11 cellular contexts compared by ENCODE assay signal in the genomic region with DNA sequence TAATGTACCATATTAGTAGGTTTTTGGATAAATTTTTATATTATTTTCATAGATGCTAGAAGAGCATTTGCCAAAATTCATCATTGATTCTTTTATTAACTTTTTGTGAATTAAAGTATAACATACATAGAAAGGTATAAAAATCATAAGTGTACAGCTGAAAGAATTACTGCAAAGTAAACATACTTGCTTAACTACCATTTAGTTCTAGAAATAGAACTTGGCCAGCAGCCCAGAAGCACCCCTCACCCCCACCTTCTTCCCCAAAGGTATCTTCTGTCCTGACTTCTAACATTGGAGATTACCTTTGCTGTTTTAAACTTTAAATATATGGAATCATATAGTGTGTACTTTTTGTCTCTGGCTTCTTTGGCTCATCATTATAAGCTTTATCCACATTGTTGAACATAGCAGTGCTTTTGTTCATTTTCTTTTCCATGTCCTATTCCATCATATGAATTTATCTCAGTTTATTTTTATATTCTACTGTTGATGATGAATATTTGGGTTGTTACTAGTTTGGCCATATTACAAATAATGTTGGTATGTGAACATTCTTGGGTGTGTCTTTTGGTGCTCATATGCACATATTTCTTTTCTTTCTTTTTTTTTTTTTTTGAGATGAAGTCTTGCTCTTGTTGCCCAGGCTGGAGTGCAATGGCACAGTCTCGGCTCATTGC.
DNase-seq lines count a peak whose midpoint lies in the region; ATAC-seq, FAIRE-seq and TF ChIP-seq lines count a peak whose summit lies in the region.
"Had no signal": no experiment of that assay in that cellular context is flagged by ENCODE, and none has a peak within 500 bp of the region (broad histone marks: within the 10 kb centered on the region; RNA-seq: fewer than 3 reads in every experiment).

No MANE protein-coding gene starts in this region.

- H3K27me3 Mint-ChIP-seq in mesothelial cell of epicardium (ENCODE audit: low read depth) (no peaks in the 10 kb centered on the region), progenitor cell of endocrine pancreas (no peaks in the 10 kb centered on the region)
- no peaks in the 10 kb centered on the region for H3K27me3 Mint-ChIP-seq in CD8-positive, alpha-beta memory T cell

- H3K36me3 ChIP-seq in GM12878 (ENCODE audit: control insufficient read depth in 2 of 2, insufficient read depth in 2 of 2, low read length in 1 of 2) (no peaks in the 10 kb centered on the region), HepG2 (replicated peaks in 1 of 2; ENCODE audit: control insufficient read depth in 1 of 2, insufficient read depth in 2 of 2, low read length in 2 of 2) (peaks cover 0 to 3% of the 10 kb centered on the region in 2 experiments; a peak in 1 of 5 replicates)
- no peaks in the 10 kb centered on the region for H3K36me3 ChIP-seq in CD8-positive, alpha-beta memory T cell (ENCODE audit: insufficient read depth, low read length)
- H3K36me3 ChIP-seq: WERI-Rb-1 had no signal

- TF ChIP-seq POLR2A in GM12878 (IDR thresholded peaks at IDR 0.05; ENCODE audit: low read depth, low read length) (no peak), HepG2 (IDR thresholded peaks at IDR 0.05; ENCODE audit: insufficient read depth in 1 of 2, low read depth in 2 of 2, low read length in 2 of 2) (no peak)

- DNase-seq in EL (peak; percentile 81), NCI-H1436 (lab: John Stamatoyannopoulos, UW) (peak; percentile 32), GM12878 (ENCODE audit: low read depth, low spot score) (no peak), mesothelial cell of epicardium (ENCODE audit: low spot score in 2 of 2, unreplicated experiment in 2 of 2) (peak; percentile 31 to 48), progenitor cell of endocrine pancreas (ENCODE audit: low spot score, unreplicated experiment) (no peak), HepG2 (ENCODE audit: low spot score) (no peak), AML-193 (lab: John Stamatoyannopoulos, UW) (no peak)
- no peak for DNase-seq in CD8-positive, alpha-beta memory T cell
- DNase-seq: anterior cingulate cortex, MV-4-11, WERI-Rb-1 had no signal

- TF ChIP-seq EP300 in GM12878 (IDR thresholded peaks at IDR 0.05; ENCODE audit: borderline replicate concordance in 1 of 2, control insufficient read depth in 1 of 2, low read depth in 2 of 2, low read length in 2 of 2) (no peak), HepG2 (IDR thresholded peaks at IDR 0.05; ENCODE audit: low read depth in 2 of 2, low read length in 2 of 2) (no peak), HepG2 (CRISPR knock-in tag; IDR thresholded peaks at IDR 0.05; ENCODE audit: borderline replicate concordance) (no peak)

- H3K4me1 Mint-ChIP-seq in mesothelial cell of epicardium (peaks cover 35% of the 10 kb centered on the region), progenitor cell of endocrine pancreas (ENCODE audit: low read depth) (peaks cover 5% of the 10 kb centered on the region)
- peaks cover 9 to 28% (median 11%) of the 10 kb centered on the region in 3 donors for H3K4me1 Mint-ChIP-seq in CD8-positive, alpha-beta memory T cell

- H3K36me3 Mint-ChIP-seq in mesothelial cell of epicardium (no peaks in the 10 kb centered on the region), progenitor cell of endocrine pancreas (ENCODE audit: insufficient read depth) (peaks cover 2% of the 10 kb centered on the region)
- H3K36me3 Mint-ChIP-seq in CD8-positive, alpha-beta memory T cell = peaks cover 2 to 10% (median 4%) of the 10 kb centered on the region in 3 donors

- H3K27ac Mint-ChIP-seq in mesothelial cell of epicardium = peak overlapping the region; percentile 96
- no peak overlapping the region for H3K27ac Mint-ChIP-seq in progenitor cell of endocrine pancreas
- H3K27ac Mint-ChIP-seq in CD8-positive, alpha-beta memory T cell = peak overlapping the region in 1 of 8 donors; percentile 29

- intact Hi-C loops in GM12878 (cut with micrococcal nuclease; ENCODE audit: unreplicated experiment) = no loop called here
- intact Hi-C loops in HepG2 (cut with micrococcal nuclease; ENCODE audit: unreplicated experiment) = no loop called here

- TF ChIP-seq CTCF in GM12878 (IDR thresholded peaks at IDR 0.05 in 2 of 3, conservative IDR thresholded peaks at IDR 0.05 in 1 of 3; ENCODE audit: control insufficient read depth in 2 of 3, extremely low read depth in 1 of 3, insufficient read depth in 1 of 3, low read depth in 3 of 3, low read length in 3 of 3) (no peak), mesothelial cell of epicardium (IDR thresholded peaks at IDR 0.05; ENCODE audit: unreplicated experiment) (no peak), progenitor cell of endocrine pancreas (IDR thresholded peaks at IDR 0.05; ENCODE audit: unreplicated experiment) (no peak), HepG2 (CRISPR knock-in tag; IDR thresholded peaks at IDR 0.05) (no peak)

- H3K27ac ChIP-seq in GM12878 (ENCODE audit: control insufficient read depth, insufficient read depth) = no peak overlapping the region
- no peak overlapping the region for H3K27ac ChIP-seq in HepG2 (ENCODE audit: extremely low read length, insufficient read depth, low read length)
- H3K27ac ChIP-seq in CD8-positive, alpha-beta memory T cell (ENCODE audit: low read depth, low read length) = no peak overlapping the region
- H3K27ac ChIP-seq: WERI-Rb-1 had no signal

- no TSS peak for BruUV-seq in GM12878 (replicated peaks; lab: Mats Ljungman, UMichigan)
- BruUV-seq in HepG2 (replicated peaks; lab: Mats Ljungman, UMichigan) = no TSS peak

- H3K9me3 ChIP-seq in GM12878 (replicated peaks; ENCODE audit: control insufficient read depth, insufficient read depth, low read length) (no peaks in the 10 kb centered on the region), HepG2 (ENCODE audit: low read length) (no peaks in the 10 kb centered on the region)
- no peaks in the 10 kb centered on the region for H3K9me3 ChIP-seq in CD8-positive, alpha-beta memory T cell (ENCODE audit: low read length)

- RAD21 ChIA-PET in GM12878 (lab: Charles Lee; ENCODE audit: unreplicated experiment) = interaction anchor here (0.6 to 0.7 kb wide), 2 partner anchors 293 to 304 kb away, joined by 4 to 8 read pairs; no protein-coding TSS in a partner anchor

- H3K4me3 Mint-ChIP-seq in mesothelial cell of epicardium (no peak overlapping the region), progenitor cell of endocrine pancreas (ENCODE audit: low read depth) (no peak overlapping the region)
- no peak overlapping the region for H3K4me3 Mint-ChIP-seq in CD8-positive, alpha-beta memory T cell

- H3K9ac ChIP-seq in GM12878 (ENCODE audit: control insufficient read depth, insufficient read depth, low read length) (no peak overlapping the region), HepG2 (ENCODE audit: insufficient read depth, low read depth, low read length) (no peak overlapping the region)

- ATAC-seq in GM12878 = no peak
- no peak for ATAC-seq in HepG2

- H4K20me1 ChIP-seq in GM12878 (ENCODE audit: control insufficient read depth, insufficient read depth) = no peaks in the 10 kb centered on the region
- no peaks in the 10 kb centered on the region for H4K20me1 ChIP-seq in HepG2 (ENCODE audit: insufficient read depth, low read length)

- TF ChIP-seq RAD21 in GM12878 (IDR thresholded peaks at IDR 0.05; ENCODE audit: insufficient read depth, low read depth, low read length) = no peak
- TF ChIP-seq RAD21 in HepG2 (CRISPR knock-in tag; IDR thresholded peaks at IDR 0.05) = no peak

- H3K4me2 ChIP-seq in GM12878 (ENCODE audit: control insufficient read depth, insufficient read depth) (no peak overlapping the region), HepG2 (ENCODE audit: low read depth, low read length) (no peak overlapping the region)

- H3K4me3 ChIP-seq in GM12878 (no peak overlapping the region), HepG2 (replicated peaks in 1 of 3; ENCODE audit: insufficient read depth in 1 of 3, low read depth in 2 of 3, low read length in 3 of 3) (no peak overlapping the region)
- H3K4me3 ChIP-seq in CD8-positive, alpha-beta memory T cell (ENCODE audit: low read length) = no peak overlapping the region

- FAIRE-seq in GM12878 (lab: Jason Lieb, UNC) (no peak), HepG2 (lab: Jason Lieb, UNC) (no peak)

- H3K4me1 ChIP-seq in GM12878 (ENCODE audit: control insufficient read depth, insufficient read depth, low read length) (no peaks in the 10 kb centered on the region), HepG2 (ENCODE audit: insufficient read depth, low read length) (no peaks in the 10 kb centered on the region)
- H3K4me1 ChIP-seq in CD8-positive, alpha-beta memory T cell (ENCODE audit: insufficient read depth, low read length) = no peaks in the 10 kb centered on the region

- WGBS in GM12878 (ENCODE audit: insufficient coverage, insufficient replicate concordance, low lambda C conversion rate, missing lambda C conversion rate) = 100% methylated on average over 1 of the region's 1 CpG
- 100% methylated on average over 1 of the region's 1 CpG for WGBS in HepG2 (ENCODE audit: low lambda C conversion rate)

- in situ Hi-C loops in GM12878 (cut with MboI) (no loop called here), HepG2 (cut with HindIII; ENCODE audit: extremely low pct_ligation_motif_present, low pct_unique_long_range_greater_than_20kb) (no loop called here)

- POLR2A ChIA-PET in GM12878 (lab: Charles Lee) = interaction anchor here (0.7 kb wide), 2 partner anchors 434 to 701 kb away, joined by 5 to 6 read pairs; no protein-coding TSS in a partner anchor
- POLR2A ChIA-PET in HepG2 (lab: Yijun Ruan, JAX) = no interaction called here
- POLR2A ChIA-PET in CD8-positive, alpha-beta memory T cell (lab: Charles Lee) = no interaction called here

- no peaks in the 10 kb centered on the region; the same call in 1 of the 2 replicates for H3K79me2 ChIP-seq in GM12878 (ENCODE audit: control insufficient read depth, insufficient read depth, low read length)
- H3K79me2 ChIP-seq in HepG2 (ENCODE audit: insufficient read depth, low read length) = no peaks in the 10 kb centered on the region

- H2AFZ ChIP-seq in GM12878 (ENCODE audit: control insufficient read depth, low read depth, low read length) = no peak overlapping the region
- H2AFZ ChIP-seq in HepG2 (ENCODE audit: low read length) = no peak overlapping the region

- SMC1A ChIA-PET in GM12878 (lab: Charles Lee; ENCODE audit: uncharacterized antibody, unreplicated experiment) = interaction anchor here (0.6 to 1.5 kb wide), 11 partner anchors 9 to 806 kb away, joined by 3 to 5 read pairs (median 3); no protein-coding TSS in a partner anchor

- H3K27me3 ChIP-seq in GM12878 (replicated peaks in 1 of 2; ENCODE audit: control insufficient read depth in 2 of 2, insufficient read depth in 2 of 2, low read length in 1 of 2) (no peaks in the 10 kb centered on the region), HepG2 (ENCODE audit: control insufficient read depth in 1 of 2, insufficient read depth in 2 of 2, low read length in 2 of 2) (no peaks in the 10 kb centered on the region)
- no peaks in the 10 kb centered on the region for H3K27me3 ChIP-seq in CD8-positive, alpha-beta memory T cell (ENCODE audit: insufficient read depth, low read length, poor library complexity, severe bottlenecking)

- CTCF ChIA-PET in GM12878 (lab: Yijun Ruan, JAX) = interaction anchor here (0.6 to 2.6 kb wide), 5 partner anchors 13 to 818 kb away, joined by 3 to 6 read pairs (median 4); partner anchors contain the start of gene SAMD8
- CTCF ChIA-PET in HepG2 (lab: Yijun Ruan, JAX; ENCODE audit: low intra/inter-chr PET ratio, low total read pairs) = no interaction called here
- CTCF ChIA-PET in CD8-positive, alpha-beta memory T cell (lab: Charles Lee) = no interaction called here

- H3K9me3 Mint-ChIP-seq in mesothelial cell of epicardium (peaks cover 4% of the 10 kb centered on the region), progenitor cell of endocrine pancreas (ENCODE audit: low read depth) (no peaks in the 10 kb centered on the region)
- no peaks in the 10 kb centered on the region for H3K9me3 Mint-ChIP-seq in CD8-positive, alpha-beta memory T cell

Comparison
In these comparisons a context has a peak if more than half of its experiments do, and no peak if none do; other contexts are left out.
1. DNase-seq: peak in EL (single experiment), NCI-H1436 (single experiment) and mesothelial cell of epicardium (2 of 2); none in GM12878 (single experiment), progenitor cell of endocrine pancreas (single experiment), HepG2 (single experiment), CD8-positive, alpha-beta memory T cell (0 of 5) and AML-193 (0 of 2).